Comparison of ENCODE assay signal across 1 cellular context in the genomic region with DNA sequence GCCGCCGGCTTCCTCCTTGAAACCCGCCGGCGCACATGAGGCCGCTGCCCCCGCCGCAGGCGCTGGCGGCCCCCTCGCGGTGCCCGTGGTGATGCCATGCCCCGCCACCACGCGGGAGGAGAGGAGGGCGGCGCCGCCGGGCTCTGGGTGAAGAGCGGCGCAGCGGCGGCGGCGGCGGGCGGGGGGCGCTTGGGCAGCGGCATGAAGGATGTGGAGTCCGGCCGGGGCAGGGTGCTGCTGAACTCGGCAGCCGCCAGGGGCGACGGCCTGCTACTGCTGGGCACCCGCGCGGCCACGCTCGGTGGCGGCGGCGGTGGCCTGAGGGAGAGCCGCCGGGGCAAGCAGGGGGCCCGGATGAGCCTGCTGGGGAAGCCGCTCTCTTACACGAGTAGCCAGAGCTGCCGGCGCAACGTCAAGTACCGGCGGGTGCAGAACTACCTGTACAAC.
TF ChIP-seq lines count a peak whose summit lies in the region.

No MANE protein-coding gene starts in this region.

TF ChIP-seq in GM23338, 12 proteins besides CTCF, POLR2A, EP300 and RAD21 (continued from another document):
- TF ChIP-seq, protein P1, sequence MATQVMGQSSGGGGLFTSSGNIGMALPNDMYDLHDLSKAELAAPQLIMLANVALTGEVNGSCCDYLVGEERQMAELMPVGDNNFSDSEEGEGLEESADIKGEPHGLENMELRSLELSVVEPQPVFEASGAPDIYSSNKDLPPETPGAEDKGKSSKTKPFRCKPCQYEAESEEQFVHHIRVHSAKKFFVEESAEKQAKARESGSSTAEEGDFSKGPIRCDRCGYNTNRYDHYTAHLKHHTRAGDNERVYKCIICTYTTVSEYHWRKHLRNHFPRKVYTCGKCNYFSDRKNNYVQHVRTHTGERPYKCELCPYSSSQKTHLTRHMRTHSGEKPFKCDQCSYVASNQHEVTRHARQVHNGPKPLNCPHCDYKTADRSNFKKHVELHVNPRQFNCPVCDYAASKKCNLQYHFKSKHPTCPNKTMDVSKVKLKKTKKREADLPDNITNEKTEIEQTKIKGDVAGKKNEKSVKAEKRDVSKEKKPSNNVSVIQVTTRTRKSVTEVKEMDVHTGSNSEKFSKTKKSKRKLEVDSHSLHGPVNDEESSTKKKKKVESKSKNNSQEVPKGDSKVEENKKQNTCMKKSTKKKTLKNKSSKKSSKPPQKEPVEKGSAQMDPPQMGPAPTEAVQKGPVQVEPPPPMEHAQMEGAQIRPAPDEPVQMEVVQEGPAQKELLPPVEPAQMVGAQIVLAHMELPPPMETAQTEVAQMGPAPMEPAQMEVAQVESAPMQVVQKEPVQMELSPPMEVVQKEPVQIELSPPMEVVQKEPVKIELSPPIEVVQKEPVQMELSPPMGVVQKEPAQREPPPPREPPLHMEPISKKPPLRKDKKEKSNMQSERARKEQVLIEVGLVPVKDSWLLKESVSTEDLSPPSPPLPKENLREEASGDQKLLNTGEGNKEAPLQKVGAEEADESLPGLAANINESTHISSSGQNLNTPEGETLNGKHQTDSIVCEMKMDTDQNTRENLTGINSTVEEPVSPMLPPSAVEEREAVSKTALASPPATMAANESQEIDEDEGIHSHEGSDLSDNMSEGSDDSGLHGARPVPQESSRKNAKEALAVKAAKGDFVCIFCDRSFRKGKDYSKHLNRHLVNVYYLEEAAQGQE (IDR thresholded peaks at IDR 0.05; ENCODE audit: unreplicated experiment), result no peak
- TF ChIP-seq, protein P2, sequence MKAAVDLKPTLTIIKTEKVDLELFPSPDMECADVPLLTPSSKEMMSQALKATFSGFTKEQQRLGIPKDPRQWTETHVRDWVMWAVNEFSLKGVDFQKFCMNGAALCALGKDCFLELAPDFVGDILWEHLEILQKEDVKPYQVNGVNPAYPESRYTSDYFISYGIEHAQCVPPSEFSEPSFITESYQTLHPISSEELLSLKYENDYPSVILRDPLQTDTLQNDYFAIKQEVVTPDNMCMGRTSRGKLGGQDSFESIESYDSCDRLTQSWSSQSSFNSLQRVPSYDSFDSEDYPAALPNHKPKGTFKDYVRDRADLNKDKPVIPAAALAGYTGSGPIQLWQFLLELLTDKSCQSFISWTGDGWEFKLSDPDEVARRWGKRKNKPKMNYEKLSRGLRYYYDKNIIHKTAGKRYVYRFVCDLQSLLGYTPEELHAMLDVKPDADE (IDR thresholded peaks at IDR 0.05), result no peak
- TF ChIP-seq CREB1 (CRISPR knock-in tag; IDR thresholded peaks at IDR 0.05; ENCODE audit: low read depth) (no peak), ZNF114 (CRISPR knock-in tag; IDR thresholded peaks at IDR 0.05) (no peak), JUNB (IDR thresholded peaks at IDR 0.05; ENCODE audit: unreplicated experiment) (no peak), ZNF331 (CRISPR knock-in tag; IDR thresholded peaks at IDR 0.05; ENCODE audit: low read depth) (no peak), NANOG (IDR thresholded peaks at IDR 0.05; ENCODE audit: borderline replicate concordance) (no peak)
